ENCODE assay signal across 8 cellular contexts in the genomic region with DNA sequence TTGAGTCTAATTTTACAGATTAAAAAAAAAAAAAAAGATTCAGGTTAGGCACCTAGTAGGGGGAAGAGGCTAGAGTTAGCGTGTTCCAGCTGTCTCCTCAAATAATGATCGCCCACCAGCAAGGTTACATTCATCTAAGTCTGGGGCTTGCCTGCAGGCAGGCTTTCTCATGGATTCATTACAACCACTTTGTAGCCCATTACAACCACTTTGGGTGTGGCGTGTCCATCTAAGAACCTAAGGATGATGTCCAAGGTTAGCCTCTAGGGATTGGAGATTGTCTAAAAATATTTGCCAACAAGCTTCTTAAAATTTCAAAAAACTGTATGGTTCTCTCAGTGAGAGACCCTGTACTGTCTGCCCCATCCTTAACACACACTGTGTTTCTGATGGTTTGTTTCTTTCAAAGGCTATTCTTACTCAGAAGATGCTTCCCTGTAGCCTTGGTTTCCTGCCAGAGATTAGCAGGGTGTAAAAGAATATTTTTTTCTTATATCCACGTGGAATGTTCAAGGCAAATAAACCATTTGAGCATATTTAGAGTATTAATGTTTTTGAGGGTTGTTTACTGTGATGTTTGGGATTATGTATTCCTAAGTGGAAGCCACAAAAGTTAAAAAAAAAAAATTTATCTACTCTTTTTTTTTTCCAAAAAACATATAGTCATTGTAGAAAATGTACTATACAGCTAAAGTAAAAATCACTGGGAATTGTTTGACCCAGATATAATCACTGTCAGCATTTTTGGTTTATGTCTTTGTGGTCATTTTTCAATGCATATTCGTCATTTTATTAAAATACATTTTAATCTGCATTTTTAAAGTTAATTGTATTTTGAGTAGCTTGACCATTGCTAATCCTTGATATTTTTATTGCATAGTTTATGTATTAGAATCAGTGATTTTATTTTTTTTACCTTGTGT. TPM values are rescaled to one million over a fixed set of nuclear protein-coding genes. Genes with fewer than 3 reads are reported as not detected.
DNase-seq lines count a peak whose midpoint lies in the region; ATAC-seq, FAIRE-seq and TF ChIP-seq lines count a peak whose summit lies in the region.

No MANE protein-coding gene starts in this region.

- H3K27ac Mint-ChIP-seq in endothelial cell (ENCODE audit: unreplicated experiment) = peak overlapping the region; percentile 75

- FAIRE-seq in GM12891 (lab: Jason Lieb, UNC) = no peak

- peak overlapping the region; percentile 94 for H3K4me3 Mint-ChIP-seq in endothelial cell (ENCODE audit: unreplicated experiment)

- no peaks in the 10 kb centered on the region for H3K9me3 ChIP-seq in ovary

- TF ChIP-seq POLR2A in ovary (IDR thresholded peaks at IDR 0.05) (no peak), GM12891 (IDR thresholded peaks at IDR 0.05; ENCODE audit: low read depth, low read length) (no peak)

- no peak for TF ChIP-seq EP300 in ovary (IDR thresholded peaks at IDR 0.05)

- H3K27ac ChIP-seq in ovary = peak overlapping the region; percentile 21 to 62

- 26 to 27% (median 26%) methylated on average over 5 of the region's 5 CpGs for WGBS in ovary, 3 donors

- intact Hi-C loops in ovary (cut with DNase I) = loop anchor here (2.0 to 10.0 kb wide), 5 partner anchors 119 to 351 kb away; a partner anchor contains a TSS

- H3K4me1 ChIP-seq in ovary (ENCODE audit: insufficient read depth) = peaks cover 4% of the 10 kb centered on the region

- peaks cover 4% of the 10 kb centered on the region for H3K27me3 Mint-ChIP-seq in endothelial cell (ENCODE audit: unreplicated experiment)

- H3K4me1 Mint-ChIP-seq in endothelial cell (ENCODE audit: unreplicated experiment) = peaks cover 3% of the 10 kb centered on the region

- DNase-seq in GM12864 (ENCODE audit: low read depth) (no peak), OCI-M1 (lab: John Stamatoyannopoulos, UW) (peak; percentile 3), endothelial cell (ENCODE audit: low spot score) (no peak), ovary (peak in 1 of 5 donors; percentile 9), H4 (ENCODE audit: low spot score) (no peak), GM12891 (ENCODE audit: insufficient read length, low spot score) (no peak)

- H3K36me3 ChIP-seq in ovary = no peaks in the 10 kb centered on the region

- TF ChIP-seq CTCF in GM12864 (IDR thresholded peaks at IDR 0.05; ENCODE audit: low read depth, low read length, missing control alignments) (no peak), endothelial cell (IDR thresholded peaks at IDR 0.05; ENCODE audit: unreplicated experiment) (no peak), ovary (IDR thresholded peaks at IDR 0.05) (no peak)

- peaks cover 7% of the 10 kb centered on the region for H3K36me3 Mint-ChIP-seq in endothelial cell (ENCODE audit: low read depth, unreplicated experiment)

- H3K27me3 ChIP-seq in ovary = no peaks in the 10 kb centered on the region

- peak overlapping the region; percentile 99 for H3K4me3 ChIP-seq in GM12864 (ENCODE audit: low read depth, low read length)
- H3K4me3 ChIP-seq in ovary = peak overlapping the region; percentile 90

- ATAC-seq in HG02642 (IDR thresholded peaks at IDR 0.05; ENCODE audit: poor library complexity, unreplicated experiment) (no peak), GM18873 (IDR thresholded peaks at IDR 0.05; ENCODE audit: low FRiP score, unreplicated experiment) (no peak)

- H3K9me3 Mint-ChIP-seq in endothelial cell (ENCODE audit: unreplicated experiment) = no peaks in the 10 kb centered on the region

TF ChIP-seq in GM12891, 5 proteins besides CTCF, POLR2A, EP300 and RAD21:
- no peak for TF ChIP-seq POLR2AphosphoS5 (IDR thresholded peaks at IDR 0.05; ENCODE audit: low read depth, low read length)
- TF ChIP-seq SPI1 (IDR thresholded peaks at IDR 0.05; ENCODE audit: low read depth, low read length) = no peak
- no peak for TF ChIP-seq PAX5 (IDR thresholded peaks at IDR 0.05; ENCODE audit: insufficient read depth, low read length, severe bottlenecking)
- no peak for TF ChIP-seq TAF1 (IDR thresholded peaks at IDR 0.05; ENCODE audit: low read depth, low read length)
- TF ChIP-seq POU2F2 (IDR thresholded peaks at IDR 0.05; ENCODE audit: low read depth, low read length) = no peak

RNA-seq across cellular contexts. Expression of a gene that starts 1.7 kb away (rescaled TPM):
- 662 TPM for total RNA-seq in endothelial cell (ENCODE audit: unreplicated experiment)
- 100 to 1,000 TPM; 221 to 373 (median 292) TPM for total RNA-seq in ovary
- 100 to 1,000 TPM; 130 to 233 TPM for polyA plus RNA-seq in ovary
- total RNA-seq in H4 (2014; rRNA removed; shearing (Covaris generic)) = 112 and 113 TPM in 2 replicates
- polyA plus RNA-seq in GM12891 (2012; ENCODE audit: low read depth, missing spikeins) = 67.4 TPM
